23 cellular contexts compared by ENCODE assay signal in genomic region chr5:109849478-109850088, GRCh38.
A peak's percentile ranks its signal among the peaks of the same experiment; 100 is the strongest.
DNase-seq lines count a peak whose midpoint lies in the region; ATAC-seq and TF ChIP-seq lines count a peak whose summit lies in the region.
"Had no signal": no experiment of that assay in that cellular context is flagged by ENCODE, and none has a peak within 500 bp of the region (broad histone marks: within the 10 kb centered on the region; RNA-seq: fewer than 3 reads in every experiment).

No MANE protein-coding gene starts in this region.

- H3K36me3 ChIP-seq in mammary epithelial cell (ENCODE audit: insufficient read depth, low read length) (peaks cover 29% of the 10 kb centered on the region), thyroid gland (peaks cover 0 to 4% of the 10 kb centered on the region in 2 donors)

- 94% methylated on average over 4 of the region's 4 CpGs for WGBS in mammary epithelial cell (ENCODE audit: low coverage, missing lambda C conversion rate)
- WGBS in thyroid gland, 2 donors, result 95 to 96% methylated on average over 4 of the region's 4 CpGs

- H3K9me3 Mint-ChIP-seq in MCF 10A (ENCODE audit: unreplicated experiment), result no peaks in the 10 kb centered on the region
- peaks cover 0 to 7% of the 10 kb centered on the region in 2 donors for H3K9me3 Mint-ChIP-seq in effector memory CD8-positive, alpha-beta T cell
- H3K9me3 Mint-ChIP-seq: T-helper 2 cell treated with Interferon-gamma antibody and Interleukin-4, amounts not matched to agents 5 μg/mL and 100 μg/mL, for 36 hours had no signal

- CTCF ChIA-PET in MCF 10A (lab: Yijun Ruan, JAX) (interaction anchor here (0.5 kb wide), 1 partner anchor 11 kb away, joined by 5 read pairs; no protein-coding TSS in a partner anchor), mammary epithelial cell (lab: Charles Lee; ENCODE audit: low non-redundant PET) (no interaction called here)

- peaks cover 4% of the 10 kb centered on the region for H3K4me1 Mint-ChIP-seq in MCF 10A (ENCODE audit: insufficient read depth, unreplicated experiment)
- peaks cover 30% of the 10 kb centered on the region for H3K4me1 Mint-ChIP-seq in T-helper 17 cell
- H3K4me1 Mint-ChIP-seq in effector memory CD8-positive, alpha-beta T cell (ENCODE audit: low read depth in 2 of 2), result peaks cover 30 to 50% of the 10 kb centered on the region in 2 donors

- dilution Hi-C loops in mammary epithelial cell (cut with HindIII; ENCODE audit: low sequenced_read_pairs), result no loop called here

- ATAC-seq in T-helper 17 cell, result peak; percentile 60
- ATAC-seq in effector memory CD8-positive, alpha-beta T cell (replicated peaks), result peak; percentile 36
- no peak for ATAC-seq in GM18858 (IDR thresholded peaks at IDR 0.05; ENCODE audit: unreplicated experiment)
- ATAC-seq: heart left ventricle, left cardiac atrium had no signal

- H3K27me3 Mint-ChIP-seq in MCF 10A (ENCODE audit: insufficient read depth, unreplicated experiment) (no peaks in the 10 kb centered on the region), T-helper 17 cell (no peaks in the 10 kb centered on the region)
- no peaks in the 10 kb centered on the region for H3K27me3 Mint-ChIP-seq in effector memory CD8-positive, alpha-beta T cell

- no peak overlapping the region for H2AFZ ChIP-seq in mammary epithelial cell (ENCODE audit: low read depth, low read length)

- no peaks in the 10 kb centered on the region for H4K20me1 ChIP-seq in mammary epithelial cell (ENCODE audit: insufficient read depth, low read length)

- peak overlapping the region; percentile 0 for H3K27ac Mint-ChIP-seq in MCF 10A (ENCODE audit: low read depth, unreplicated experiment)
- peak overlapping the region; percentile 12 for H3K27ac Mint-ChIP-seq in T-helper 17 cell
- H3K27ac Mint-ChIP-seq in effector memory CD8-positive, alpha-beta T cell, result peak overlapping the region; percentile 9 to 89
- H3K27ac Mint-ChIP-seq: T-helper 2 cell treated with Interferon-gamma antibody and Interleukin-4, amounts not matched to agents 5 μg/mL and 100 μg/mL, for 36 hours had no signal

- in situ Hi-C loops in mammary epithelial cell (cut with MboI; ENCODE audit: low sequenced_read_pairs in 2 of 2), result no loop called here

- H3K4me3 Mint-ChIP-seq in MCF 10A (ENCODE audit: unreplicated experiment), result no peak overlapping the region
- peak overlapping the region; percentile 47 for H3K4me3 Mint-ChIP-seq in T-helper 17 cell
- peak overlapping the region; percentile 4 to 49 for H3K4me3 Mint-ChIP-seq in effector memory CD8-positive, alpha-beta T cell
- H3K4me3 Mint-ChIP-seq: T-helper 2 cell treated with Interferon-gamma antibody and Interleukin-4, amounts not matched to agents 5 μg/mL and 100 μg/mL, for 36 hours had no signal

- intact Hi-C loops in MCF 10A (cut with micrococcal nuclease) (no loop called here), mammary epithelial cell (cut with micrococcal nuclease) (no loop called here), thyroid gland (cut with DNase I) (no loop called here)

- H3K36me3 Mint-ChIP-seq in MCF 10A (ENCODE audit: insufficient read depth, unreplicated experiment), result peaks cover 34% of the 10 kb centered on the region
- peaks cover 12% of the 10 kb centered on the region for H3K36me3 Mint-ChIP-seq in T-helper 17 cell (ENCODE audit: low read depth)
- H3K36me3 Mint-ChIP-seq in effector memory CD8-positive, alpha-beta T cell (ENCODE audit: insufficient read depth), result peaks cover 29% of the 10 kb centered on the region

- H3K9me3 ChIP-seq in mammary epithelial cell (replicated peaks; ENCODE audit: insufficient read depth, low read length), result no peaks in the 10 kb centered on the region
- H3K9me3 ChIP-seq in T-helper 17 cell (ENCODE audit: control insufficient read depth, low read length, poor library complexity, severe bottlenecking), result no peaks in the 10 kb centered on the region
- no peaks in the 10 kb centered on the region for H3K9me3 ChIP-seq in thyroid gland
- H3K9me3 ChIP-seq: heart left ventricle, MG63, thoracic aorta had no signal

- H3K27ac ChIP-seq in mammary epithelial cell (ENCODE audit: insufficient read depth, low read depth, low read length) (no peak overlapping the region), thyroid gland (no peak overlapping the region)
- H3K27ac ChIP-seq: brain microvascular endothelial cell, heart left ventricle, SK-N-MC, thoracic aorta, WERI-Rb-1 had no signal

- H3K4me1 ChIP-seq in mammary epithelial cell (ENCODE audit: insufficient read depth, low read length) (no peaks in the 10 kb centered on the region), thyroid gland (peaks cover 11 to 12% of the 10 kb centered on the region in 2 donors)
- H3K4me1 ChIP-seq: heart left ventricle had no signal

- no TSS peak for BruUV-seq in MCF 10A (replicated peaks; lab: Mats Ljungman, UMichigan)
- no TSS peak for BruUV-seq in mammary epithelial cell (replicated peaks; lab: Mats Ljungman, UMichigan)

- H3K4me3 ChIP-seq in mammary epithelial cell (replicated peaks in 1 of 3; ENCODE audit: insufficient read depth in 1 of 3, low read depth in 2 of 3, low read length in 3 of 3) (no peak overlapping the region), thyroid gland (replicated peaks in 1 of 3) (no peak overlapping the region)
- H3K4me3 ChIP-seq: heart left ventricle, MG63, SK-N-MC, thoracic aorta had no signal

- TF ChIP-seq POLR2A in thyroid gland (IDR thresholded peaks at IDR 0.05), result no peak

- no peak for TF ChIP-seq CTCF in MCF 10A (IDR thresholded peaks at IDR 0.05; ENCODE audit: unreplicated experiment)
- TF ChIP-seq CTCF in mammary epithelial cell (conservative IDR thresholded peaks at IDR 0.05 in 1 of 2, IDR thresholded peaks at IDR 0.05 in 1 of 2; ENCODE audit: extremely low read depth in 1 of 2, insufficient read depth in 1 of 2, low read depth in 1 of 2, low read length in 2 of 2), result no peak
- TF ChIP-seq CTCF in thyroid gland (IDR thresholded peaks at IDR 0.05), result no peak

- H3K79me2 ChIP-seq in mammary epithelial cell (ENCODE audit: insufficient read depth, low read length), result no peaks in the 10 kb centered on the region

- DNase-seq in MCF 10A (ENCODE audit: unreplicated experiment), result no peak
- no peak for DNase-seq in mammary epithelial cell
- DNase-seq in T-helper 17 cell, result no peak
- no peak for DNase-seq in effector memory CD8-positive, alpha-beta T cell
- DNase-seq in thyroid gland, result no peak
- no peak for DNase-seq in C1 segment of cervical spinal cord (lab: John Stamatoyannopoulos, UW)
- DNase-seq: activated CD4-positive, alpha-beta T cell treated with anti-CD3 and anti-CD28 coated beads, Interleukin-2, amount 50 U/mL, for 4 hours; brain microvascular endothelial cell; effector CD4-positive, alpha-beta T cell; erythroblast; heart left ventricle; IMR-90; left cardiac atrium; MG63; NCI-H1436 treated with DMSO at 0.1 percent for 48 hours; NCI-H446 treated with DMSO at 0.1 percent for 48 hours; small intestine; stimulated activated CD4-positive, alpha-beta T cell treated with anti-CD3 and anti-CD28 coated beads, Interleukin-2, amount 100 ng/mL, for 24 hours; WERI-Rb-1 had no signal

- no peak overlapping the region for H3K9ac ChIP-seq in mammary epithelial cell (ENCODE audit: insufficient read depth, low read length)

- H3K27me3 ChIP-seq in mammary epithelial cell (ENCODE audit: insufficient read depth, low read length) (no peaks in the 10 kb centered on the region), thyroid gland (no peaks in the 10 kb centered on the region)
- H3K27me3 ChIP-seq: brain microvascular endothelial cell, heart left ventricle, MG63 had no signal

- no peak overlapping the region for H3K4me2 ChIP-seq in mammary epithelial cell (ENCODE audit: insufficient read depth, low read depth, low read length)

- POLR2A ChIA-PET in MCF 10A (lab: Yijun Ruan, JAX), result no interaction called here
